Comparison of ENCODE assay signal across 1 cellular context in genomic region chr2:160970052-160970846, GRCh38.
A peak's percentile ranks its signal among the peaks of the same experiment; 100 is the strongest.
TF ChIP-seq lines count a peak whose summit lies in the region.

No MANE protein-coding gene starts in this region.

TF ChIP-seq in HepG2, 621 proteins besides CTCF, POLR2A, EP300 and RAD21 (continued from another document and continues in another):
- TF ChIP-seq, protein P1, sequence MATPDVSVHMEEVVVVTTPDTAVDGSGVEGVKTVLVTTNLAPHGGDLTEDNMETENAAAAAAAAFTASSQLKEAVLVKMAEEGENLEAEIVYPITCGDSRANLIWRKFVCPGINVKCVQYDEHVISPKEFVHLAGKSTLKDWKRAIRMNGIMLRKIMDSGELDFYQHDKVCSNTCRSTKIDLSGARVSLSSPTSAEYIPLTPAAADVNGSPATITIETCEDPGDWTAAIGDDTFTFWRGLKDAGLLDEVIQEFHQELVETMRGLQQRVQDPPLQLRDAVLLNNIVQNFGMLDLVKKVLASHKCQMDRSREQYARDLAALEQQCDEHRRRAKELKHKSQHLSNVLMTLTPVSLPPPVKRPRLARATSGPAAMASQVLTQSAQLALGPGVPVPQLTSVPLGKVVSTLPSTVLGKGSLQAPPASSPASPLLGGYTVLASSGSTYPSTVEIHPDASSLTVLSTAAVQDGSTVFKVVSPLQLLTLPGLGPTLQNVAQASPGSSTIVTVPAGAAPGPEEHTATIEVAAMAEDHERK (CRISPR knock-in tag; IDR thresholded peaks at IDR 0.05; ENCODE audit: low read depth) = no peak
- TF ChIP-seq GATAD2A (CRISPR knock-in tag; IDR thresholded peaks at IDR 0.05) (0 out of 2 replicates have a peak, but pooled peaks have one; percentile 23), ZNF607 (CRISPR knock-in tag; IDR thresholded peaks at IDR 0.05; ENCODE audit: borderline replicate concordance) (no peak), ELF3 (CRISPR knock-in tag; IDR thresholded peaks at IDR 0.05) (peak; percentile 60), TEAD3 (CRISPR knock-in tag; optimal IDR thresholded peaks at IDR 0.05; ENCODE audit: borderline replicate concordance) (peak; percentile 84), STAG1 (CRISPR knock-in tag; IDR thresholded peaks at IDR 0.05) (peak; percentile 83), NCOA2 (CRISPR knock-in tag; IDR thresholded peaks at IDR 0.05) (peak; percentile 35; the same call in 1 of the 2 replicates), FOSL2 (CRISPR knock-in tag; IDR thresholded peaks at IDR 0.05) (no peak), SP140L (CRISPR knock-in tag; IDR thresholded peaks at IDR 0.05; ENCODE audit: borderline replicate concordance) (peak; percentile 51; the same call in 1 of the 2 replicates), KAT8 (CRISPR knock-in tag; IDR thresholded peaks at IDR 0.05) (peak; percentile 77), MAX (IDR thresholded peaks at IDR 0.05) (0 out of 2 replicates have a peak, but pooled peaks have one; percentile 24), ZIK1 (CRISPR knock-in tag; IDR thresholded peaks at IDR 0.05; ENCODE audit: borderline replicate concordance, low read depth) (no peak), ZNF788 (CRISPR knock-in tag; IDR thresholded peaks at IDR 0.05; ENCODE audit: borderline replicate concordance) (no peak), ELF1 (CRISPR knock-in tag; IDR thresholded peaks at IDR 0.05) (peak; percentile 85), RARA (CRISPR knock-in tag; IDR thresholded peaks at IDR 0.05) (0 out of 2 replicates have a peak, but pooled peaks have one; percentile 9), ZNF281 (CRISPR knock-in tag; IDR thresholded peaks at IDR 0.05; ENCODE audit: borderline replicate concordance) (peak; percentile 76; the same call in 1 of the 2 replicates), ZNF160 (CRISPR knock-in tag; IDR thresholded peaks at IDR 0.05) (no peak), ZNF124 (CRISPR knock-in tag; IDR thresholded peaks at IDR 0.05) (peak; percentile 44; the same call in 1 of the 2 replicates), KAT7 (CRISPR knock-in tag; IDR thresholded peaks at IDR 0.05; ENCODE audit: borderline replicate concordance) (0 out of 2 replicates have a peak, but pooled peaks have one; percentile 45), PPARG (CRISPR knock-in tag; conservative IDR thresholded peaks at IDR 0.05) (peak; percentile 62; the same call in 1 of the 2 replicates), ATRX (CRISPR knock-in tag; IDR thresholded peaks at IDR 0.05; ENCODE audit: borderline replicate concordance) (no peak), SMC3 (IDR thresholded peaks at IDR 0.05; ENCODE audit: low read length) (peak; percentile 71), ZNF883 (CRISPR knock-in tag; IDR thresholded peaks at IDR 0.05; ENCODE audit: not compliant biosample characterization) (no peak), ARID3A (IDR thresholded peaks at IDR 0.05; ENCODE audit: low read depth, low read length) (peak; percentile 68; the same call in 1 of the 2 replicates), RXRB (CRISPR knock-in tag; IDR thresholded peaks at IDR 0.05; ENCODE audit: borderline replicate concordance) (peak; percentile 64; the same call in 1 of the 2 replicates), CHD4 (IDR thresholded peaks at IDR 0.05; ENCODE audit: borderline replicate concordance, low read length) (no peak), HNRNPK (IDR thresholded peaks at IDR 0.05; ENCODE audit: low read depth, low read length, poor library complexity, severe bottlenecking) (no peak), FOXK1 (CRISPR knock-in tag; IDR thresholded peaks at IDR 0.05; ENCODE audit: borderline replicate concordance, low read depth) (0 out of 2 replicates have a peak, but pooled peaks have one; percentile 26), ZNF567 (CRISPR knock-in tag; IDR thresholded peaks at IDR 0.05; ENCODE audit: borderline replicate concordance) (no peak), GABPA (IDR thresholded peaks at IDR 0.05; ENCODE audit: low read depth, low read length) (no peak), GABPA (CRISPR knock-in tag; IDR thresholded peaks at IDR 0.05; ENCODE audit: low read depth) (peak; percentile 46; the same call in 1 of the 2 replicates), ZNF205 (CRISPR knock-in tag; IDR thresholded peaks at IDR 0.05) (0 out of 2 replicates have a peak, but pooled peaks have one; percentile 24), ZNF331 (CRISPR knock-in tag; IDR thresholded peaks at IDR 0.05) (0 out of 2 replicates have a peak, but pooled peaks have one; percentile 28), SAP130 (CRISPR knock-in tag; IDR thresholded peaks at IDR 0.05; ENCODE audit: low read depth) (peak; percentile 43; the same call in 1 of the 2 replicates), ZNF414 (CRISPR knock-in tag; IDR thresholded peaks at IDR 0.05) (0 out of 2 replicates have a peak, but pooled peaks have one; percentile 30), NAIF1 (CRISPR knock-in tag; IDR thresholded peaks at IDR 0.05; ENCODE audit: borderline replicate concordance) (no peak), NCOA1 (CRISPR knock-in tag; IDR thresholded peaks at IDR 0.05) (peak; percentile 28; the same call in 1 of the 2 replicates), ATF3 (CRISPR knock-in tag; IDR thresholded peaks at IDR 0.05) (no peak), SOX13 (IDR thresholded peaks at IDR 0.05) (no peak), SOX13 (CRISPR knock-in tag; conservative IDR thresholded peaks at IDR 0.05 in 1 of 2, IDR thresholded peaks at IDR 0.05 in 1 of 2) (peak in 1 of 2 experiments; percentile 12; a peak in 1 of 4 replicates)
- TF ChIP-seq, protein P2, sequence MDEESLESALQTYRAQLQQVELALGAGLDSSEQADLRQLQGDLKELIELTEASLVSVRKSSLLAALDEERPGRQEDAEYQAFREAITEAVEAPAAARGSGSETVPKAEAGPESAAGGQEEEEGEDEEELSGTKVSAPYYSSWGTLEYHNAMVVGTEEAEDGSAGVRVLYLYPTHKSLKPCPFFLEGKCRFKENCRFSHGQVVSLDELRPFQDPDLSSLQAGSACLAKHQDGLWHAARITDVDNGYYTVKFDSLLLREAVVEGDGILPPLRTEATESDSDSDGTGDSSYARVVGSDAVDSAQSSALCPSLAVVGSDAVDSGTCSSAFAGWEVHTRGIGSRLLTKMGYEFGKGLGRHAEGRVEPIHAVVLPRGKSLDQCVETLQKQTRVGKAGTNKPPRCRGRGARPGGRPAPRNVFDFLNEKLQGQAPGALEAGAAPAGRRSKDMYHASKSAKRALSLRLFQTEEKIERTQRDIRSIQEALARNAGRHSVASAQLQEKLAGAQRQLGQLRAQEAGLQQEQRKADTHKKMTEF (CRISPR knock-in tag; IDR thresholded peaks at IDR 0.05) = peak; percentile 35; the same call in 1 of the 2 replicates
- TF ChIP-seq, protein P3, sequence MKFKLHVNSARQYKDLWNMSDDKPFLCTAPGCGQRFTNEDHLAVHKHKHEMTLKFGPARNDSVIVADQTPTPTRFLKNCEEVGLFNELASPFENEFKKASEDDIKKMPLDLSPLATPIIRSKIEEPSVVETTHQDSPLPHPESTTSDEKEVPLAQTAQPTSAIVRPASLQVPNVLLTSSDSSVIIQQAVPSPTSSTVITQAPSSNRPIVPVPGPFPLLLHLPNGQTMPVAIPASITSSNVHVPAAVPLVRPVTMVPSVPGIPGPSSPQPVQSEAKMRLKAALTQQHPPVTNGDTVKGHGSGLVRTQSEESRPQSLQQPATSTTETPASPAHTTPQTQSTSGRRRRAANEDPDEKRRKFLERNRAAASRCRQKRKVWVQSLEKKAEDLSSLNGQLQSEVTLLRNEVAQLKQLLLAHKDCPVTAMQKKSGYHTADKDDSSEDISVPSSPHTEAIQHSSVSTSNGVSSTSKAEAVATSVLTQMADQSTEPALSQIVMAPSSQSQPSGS (CRISPR knock-in tag; IDR thresholded peaks at IDR 0.05) = peak; percentile 15; the same call in 1 of the 2 replicates
- TF ChIP-seq, protein P4, sequence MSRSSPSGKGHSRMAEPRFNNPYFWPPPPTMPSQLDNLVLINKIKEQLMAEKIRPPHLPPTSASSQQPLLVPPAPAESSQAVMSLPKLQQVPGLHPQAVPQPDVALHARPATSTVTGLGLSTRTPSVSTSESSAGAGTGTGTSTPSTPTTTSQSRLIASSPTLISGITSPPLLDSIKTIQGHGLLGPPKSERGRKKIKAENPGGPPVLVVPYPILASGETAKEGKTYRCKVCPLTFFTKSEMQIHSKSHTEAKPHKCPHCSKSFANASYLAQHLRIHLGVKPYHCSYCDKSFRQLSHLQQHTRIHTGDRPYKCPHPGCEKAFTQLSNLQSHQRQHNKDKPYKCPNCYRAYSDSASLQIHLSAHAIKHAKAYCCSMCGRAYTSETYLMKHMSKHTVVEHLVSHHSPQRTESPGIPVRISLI (CRISPR knock-in tag; IDR thresholded peaks at IDR 0.05; ENCODE audit: borderline replicate concordance) = peak; percentile 89
- TF ChIP-seq, protein P5, sequence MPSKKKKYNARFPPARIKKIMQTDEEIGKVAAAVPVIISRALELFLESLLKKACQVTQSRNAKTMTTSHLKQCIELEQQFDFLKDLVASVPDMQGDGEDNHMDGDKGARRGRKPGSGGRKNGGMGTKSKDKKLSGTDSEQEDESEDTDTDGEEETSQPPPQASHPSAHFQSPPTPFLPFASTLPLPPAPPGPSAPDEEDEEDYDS (CRISPR knock-in tag; IDR thresholded peaks at IDR 0.05) = peak; percentile 26; the same call in 1 of the 2 replicates
- TF ChIP-seq, protein P6, sequence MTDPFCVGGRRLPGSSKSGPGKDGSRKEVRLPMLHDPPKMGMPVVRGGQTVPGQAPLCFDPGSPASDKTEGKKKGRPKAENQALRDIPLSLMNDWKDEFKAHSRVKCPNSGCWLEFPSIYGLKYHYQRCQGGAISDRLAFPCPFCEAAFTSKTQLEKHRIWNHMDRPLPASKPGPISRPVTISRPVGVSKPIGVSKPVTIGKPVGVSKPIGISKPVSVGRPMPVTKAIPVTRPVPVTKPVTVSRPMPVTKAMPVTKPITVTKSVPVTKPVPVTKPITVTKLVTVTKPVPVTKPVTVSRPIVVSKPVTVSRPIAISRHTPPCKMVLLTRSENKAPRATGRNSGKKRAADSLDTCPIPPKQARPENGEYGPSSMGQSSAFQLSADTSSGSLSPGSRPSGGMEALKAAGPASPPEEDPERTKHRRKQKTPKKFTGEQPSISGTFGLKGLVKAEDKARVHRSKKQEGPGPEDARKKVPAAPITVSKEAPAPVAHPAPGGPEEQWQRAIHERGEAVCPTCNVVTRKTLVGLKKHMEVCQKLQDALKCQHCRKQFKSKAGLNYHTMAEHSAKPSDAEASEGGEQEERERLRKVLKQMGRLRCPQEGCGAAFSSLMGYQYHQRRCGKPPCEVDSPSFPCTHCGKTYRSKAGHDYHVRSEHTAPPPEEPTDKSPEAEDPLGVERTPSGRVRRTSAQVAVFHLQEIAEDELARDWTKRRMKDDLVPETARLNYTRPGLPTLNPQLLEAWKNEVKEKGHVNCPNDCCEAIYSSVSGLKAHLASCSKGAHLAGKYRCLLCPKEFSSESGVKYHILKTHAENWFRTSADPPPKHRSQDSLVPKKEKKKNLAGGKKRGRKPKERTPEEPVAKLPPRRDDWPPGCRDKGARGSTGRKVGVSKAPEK (CRISPR knock-in tag; IDR thresholded peaks at IDR 0.05; ENCODE audit: borderline replicate concordance) = 0 out of 2 replicates have a peak, but pooled peaks have one; percentile 57
- TF ChIP-seq, protein P7, sequence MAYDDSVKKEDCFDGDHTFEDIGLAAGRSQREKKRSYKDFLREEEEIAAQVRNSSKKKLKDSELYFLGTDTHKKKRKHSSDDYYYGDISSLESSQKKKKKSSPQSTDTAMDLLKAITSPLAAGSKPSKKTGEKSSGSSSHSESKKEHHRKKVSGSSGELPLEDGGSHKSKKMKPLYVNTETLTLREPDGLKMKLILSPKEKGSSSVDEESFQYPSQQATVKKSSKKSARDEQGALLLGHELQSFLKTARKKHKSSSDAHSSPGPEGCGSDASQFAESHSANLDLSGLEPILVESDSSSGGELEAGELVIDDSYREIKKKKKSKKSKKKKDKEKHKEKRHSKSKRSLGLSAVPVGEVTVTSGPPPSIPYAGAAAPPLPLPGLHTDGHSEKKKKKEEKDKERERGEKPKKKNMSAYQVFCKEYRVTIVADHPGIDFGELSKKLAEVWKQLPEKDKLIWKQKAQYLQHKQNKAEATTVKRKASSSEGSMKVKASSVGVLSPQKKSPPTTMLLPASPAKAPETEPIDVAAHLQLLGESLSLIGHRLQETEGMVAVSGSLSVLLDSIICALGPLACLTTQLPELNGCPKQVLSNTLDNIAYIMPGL (CRISPR knock-in tag; IDR thresholded peaks at IDR 0.05; ENCODE audit: borderline replicate concordance in 1 of 2, low read depth in 1 of 2) = peak; percentile 21 to 63; a peak in 1 of 4 replicates
